In genomic region chr11:134270250-134270714, GRCh38 we compare ENCODE assay signal across 12 cellular contexts. TPM values are rescaled to one million over a fixed set of nuclear protein-coding genes. Genes with fewer than 3 reads are reported as not detected.
DNase-seq lines count a peak whose midpoint lies in the region; ATAC-seq and TF ChIP-seq lines count a peak whose summit lies in the region.
"Had no signal": no experiment of that assay in that cellular context is flagged by ENCODE, and none has a peak within 500 bp of the region (broad histone marks: within the 10 kb centered on the region; RNA-seq: fewer than 3 reads in every experiment).

No MANE protein-coding gene starts in this region.

- ATAC-seq in activated CD8-positive, alpha-beta T cell treated with anti-CD3 and anti-CD28 coated beads for 36 hours = peak; percentile 40
- no peak for ATAC-seq in activated CD4-positive, CD25-positive, alpha-beta regulatory T cell treated with anti-CD3 and anti-CD28 coated beads, Interleukin-2, amount 50 U/mL, for 24 hours
- no peak for ATAC-seq in GM21423 (IDR thresholded peaks at IDR 0.05; ENCODE audit: unreplicated experiment)

- no peak overlapping the region for H3K4me3 Mint-ChIP-seq in activated CD8-positive, alpha-beta T cell treated with anti-CD3 and anti-CD28 coated beads for 36 hours
- H3K4me3 Mint-ChIP-seq in mesothelial cell of epicardium = no peak overlapping the region

- CTCF ChIA-PET in activated CD8-positive, alpha-beta T cell treated with anti-CD3 and anti-CD28 coated beads for 36 hours (lab: Charles Lee) = interaction anchor here (0.8 kb wide), 1 partner anchor 8 kb away, joined by 3 read pairs; no protein-coding TSS in a partner anchor

- H3K27ac Mint-ChIP-seq in activated CD8-positive, alpha-beta T cell treated with anti-CD3 and anti-CD28 coated beads for 36 hours = peak overlapping the region; percentile 14
- no peak overlapping the region for H3K27ac Mint-ChIP-seq in mesothelial cell of epicardium

- H3K27me3 Mint-ChIP-seq in activated CD8-positive, alpha-beta T cell treated with anti-CD3 and anti-CD28 coated beads for 36 hours = no peaks in the 10 kb centered on the region
- peaks cover 57% of the 10 kb centered on the region for H3K27me3 Mint-ChIP-seq in mesothelial cell of epicardium (ENCODE audit: low read depth)

- no peak overlapping the region for H3K27ac ChIP-seq in effector memory CD4-positive, alpha-beta T cell (ENCODE audit: insufficient read depth, low read length, poor library complexity, severe bottlenecking)
- H3K27ac ChIP-seq: prostate gland had no signal

- no peak for TF ChIP-seq CTCF in activated CD8-positive, alpha-beta T cell treated with anti-CD3 and anti-CD28 coated beads for 36 hours (IDR thresholded peaks at IDR 0.05)
- TF ChIP-seq CTCF in mesothelial cell of epicardium (IDR thresholded peaks at IDR 0.05; ENCODE audit: unreplicated experiment) = peak; percentile 17

- no peaks in the 10 kb centered on the region for H3K27me3 ChIP-seq in effector memory CD4-positive, alpha-beta T cell (replicated peaks; ENCODE audit: control insufficient read depth, insufficient read depth, low read length, poor library complexity, severe bottlenecking)

- peaks cover 33% of the 10 kb centered on the region for H3K4me1 Mint-ChIP-seq in activated CD8-positive, alpha-beta T cell treated with anti-CD3 and anti-CD28 coated beads for 36 hours (ENCODE audit: low read depth)
- peaks cover 2% of the 10 kb centered on the region for H3K4me1 Mint-ChIP-seq in mesothelial cell of epicardium

- H3K9me3 ChIP-seq in effector memory CD4-positive, alpha-beta T cell (ENCODE audit: control insufficient read depth, low read length) = no peaks in the 10 kb centered on the region
- H3K9me3 ChIP-seq: prostate gland had no signal

- peak overlapping the region; percentile 29 for H3K4me3 ChIP-seq in Jurkat, Clone E6-1 (ENCODE audit: low read length)
- no peak overlapping the region for H3K4me3 ChIP-seq in effector memory CD4-positive, alpha-beta T cell (ENCODE audit: insufficient read depth, low read depth, low read length, poor library complexity, severe bottlenecking)
- H3K4me3 ChIP-seq: prostate gland had no signal

- peaks cover 31% of the 10 kb centered on the region for H3K4me1 ChIP-seq in effector memory CD4-positive, alpha-beta T cell (ENCODE audit: control insufficient read depth, insufficient read depth, low read length, poor library complexity, severe bottlenecking)

- POLR2A ChIA-PET in activated CD8-positive, alpha-beta T cell treated with anti-CD3 and anti-CD28 coated beads for 36 hours (lab: Charles Lee) = interaction anchor here (0.6 to 0.9 kb wide), 3 partner anchors 12 to 392 kb away, joined by 3 to 5 read pairs (median 3); no protein-coding TSS in a partner anchor

- H3K9me3 Mint-ChIP-seq in activated CD8-positive, alpha-beta T cell treated with anti-CD3 and anti-CD28 coated beads for 36 hours = no peaks in the 10 kb centered on the region
- H3K9me3 Mint-ChIP-seq in mesothelial cell of epicardium = no peaks in the 10 kb centered on the region

- intact Hi-C loops in activated CD8-positive, alpha-beta T cell treated with anti-CD3 and anti-CD28 coated beads for 36 hours (cut with micrococcal nuclease) = no loop called here

- peaks cover 5% of the 10 kb centered on the region for H3K36me3 Mint-ChIP-seq in activated CD8-positive, alpha-beta T cell treated with anti-CD3 and anti-CD28 coated beads for 36 hours (ENCODE audit: low read depth)
- no peaks in the 10 kb centered on the region for H3K36me3 Mint-ChIP-seq in mesothelial cell of epicardium

- DNase-seq in NCI-H1417 (lab: John Stamatoyannopoulos, UW) (peak in 2 of 3 experiments; percentile 22 to 59), NCI-H1417 treated with DMSO at 0.1 percent for 48 hours (lab: John Stamatoyannopoulos, UW) (no peak), mesothelial cell of epicardium (ENCODE audit: low spot score in 2 of 2, unreplicated experiment in 2 of 2) (no peak)
- peak; percentile 99 for DNase-seq in Jurkat, Clone E6-1 (ENCODE audit: low read depth, low spot score)
- peak; percentile 19 for DNase-seq in activated CD8-positive, alpha-beta T cell treated with anti-CD3 and anti-CD28 coated beads for 36 hours
- DNase-seq in effector memory CD4-positive, alpha-beta T cell = no peak
- DNase-seq: NCI-H1930, trophoblast cell had no signal

- no peaks in the 10 kb centered on the region for H3K36me3 ChIP-seq in effector memory CD4-positive, alpha-beta T cell (ENCODE audit: control insufficient read depth, insufficient read depth, low read length)
- H3K36me3 ChIP-seq: prostate gland had no signal

RNA-seq across cellular contexts. Expression of gene GLB1L3, which starts 5.9 kb away (rescaled TPM):
- polyA plus RNA-seq in Jurkat, Clone E6-1 (2012; ENCODE audit: insufficient read depth, insufficient read length) = 58.1 TPM
- 10 to 100 TPM; 11.2 to 11.9 TPM for total RNA-seq in activated CD8-positive, alpha-beta T cell treated with anti-CD3 and anti-CD28 coated beads for 36 hours
- not detected in 3 replicates for total RNA-seq in mesothelial cell of epicardium
- polyA plus RNA-seq: AG04450 had no signal

RNA-seq across cellular contexts. Expression of gene ACAD8, which starts 16.9 kb away (rescaled TPM):
- polyA plus RNA-seq in Jurkat, Clone E6-1 (2012; ENCODE audit: insufficient read depth, insufficient read length) = 62.2 TPM
- total RNA-seq in activated CD8-positive, alpha-beta T cell treated with anti-CD3 and anti-CD28 coated beads for 36 hours = 10 to 100 TPM; 13.1 to 13.8 TPM
- total RNA-seq in mesothelial cell of epicardium = 23.1 to 24.4 TPM (median 23.1 TPM) in 3 replicates

RNA-seq across cellular contexts. Expression of gene THYN1, which starts 17.1 kb away (rescaled TPM):
- polyA plus RNA-seq in Jurkat, Clone E6-1 (2012; ENCODE audit: insufficient read depth, insufficient read length) = 294 TPM
- 10 to 100 TPM; 70.1 to 75.3 TPM for total RNA-seq in activated CD8-positive, alpha-beta T cell treated with anti-CD3 and anti-CD28 coated beads for 36 hours
- total RNA-seq in mesothelial cell of epicardium = 34.2 to 38.6 TPM (median 34.9 TPM) in 3 replicates

RNA-seq across cellular contexts. Expression of gene VPS26B, which starts 45.8 kb away (rescaled TPM):
- 93.9 TPM for polyA plus RNA-seq in Jurkat, Clone E6-1 (2012; ENCODE audit: insufficient read depth, insufficient read length)
- 10 to 100 TPM; 35.6 TPM for total RNA-seq in activated CD8-positive, alpha-beta T cell treated with anti-CD3 and anti-CD28 coated beads for 36 hours
- 42.4 to 47.8 TPM (median 43.9 TPM) in 3 replicates for total RNA-seq in mesothelial cell of epicardium

RNA-seq across cellular contexts. Expression of gene NCAPD3, which starts 46.5 kb away (rescaled TPM):
- 133 TPM for polyA plus RNA-seq in Jurkat, Clone E6-1 (2012; ENCODE audit: insufficient read depth, insufficient read length)
- 100 to 1,000 TPM in 1 of 2 experiments, 10 to 100 TPM in 1; 98.4 to 102 TPM for total RNA-seq in activated CD8-positive, alpha-beta T cell treated with anti-CD3 and anti-CD28 coated beads for 36 hours
- 25.4 to 30.9 TPM (median 30.0 TPM) in 3 replicates for total RNA-seq in mesothelial cell of epicardium

Comparison
In these comparisons a context has a peak if more than half of its experiments do, and no peak if none do; other contexts are left out.
1. DNase-seq: peak in NCI-H1417 (2 of 3), Jurkat, Clone E6-1 (single experiment) and activated CD8-positive, alpha-beta T cell treated with anti-CD3 and anti-CD28 coated beads for 36 hours (single experiment); none in NCI-H1417 treated with DMSO at 0.1 percent for 48 hours (single experiment), mesothelial cell of epicardium (0 of 2) and effector memory CD4-positive, alpha-beta T cell (0 of 3).
2. RNA of gene GLB1L3, which starts 5.9 kb away (total RNA-seq): 11.2 to 11.9 TPM in activated CD8-positive, alpha-beta T cell treated with anti-CD3 and anti-CD28 coated beads for 36 hours; not detected in mesothelial cell of epicardium; every median in the first group is over 10 times any median in the second.